Comparison of ENCODE assay signal across 17 cellular contexts in genomic region chr4:5143940-5144339, GRCh38.
"Had no signal": no experiment of that assay in that cellular context is flagged by ENCODE, and none has a peak within 500 bp of the region (broad histone marks: within the 10 kb centered on the region; RNA-seq: fewer than 3 reads in every experiment).

No MANE protein-coding gene starts in this region.

- H3K27me3 Mint-ChIP-seq: stimulated activated naive CD8-positive, alpha-beta T cell treated with anti-CD3 and anti-CD28 coated beads, Interleukin-15, amount 100 ng/mL, for 72 hours had no signal

- H3K4me1 ChIP-seq: left lung, testis, upper lobe of right lung had no signal

- H3K4me1 Mint-ChIP-seq: central memory CD8-positive, alpha-beta T cell; stimulated activated naive CD8-positive, alpha-beta T cell treated with anti-CD3 and anti-CD28 coated beads, Interleukin-15, amount 100 ng/mL, for 72 hours had no signal

- H3K27me3 ChIP-seq: left lung, right lobe of liver, testis, upper lobe of right lung had no signal

- ATAC-seq: activated naive CD4-positive, alpha-beta T cell treated with anti-CD3 and anti-CD28 coated beads, Interleukin-2, amount 50 U/mL, for 72 hours; left lung; right lobe of liver; stimulated activated naive CD8-positive, alpha-beta T cell treated with anti-CD3 and anti-CD28 coated beads, Interleukin-15, amount 100 ng/mL, for 72 hours; T-helper 17 cell; upper lobe of right lung had no signal

- H3K4me3 ChIP-seq: hepatocyte, left lung, right lobe of liver, testis, upper lobe of right lung had no signal

- H3K4me3 Mint-ChIP-seq: central memory CD8-positive, alpha-beta T cell; natural killer cell treated with Interleukin-12 subunit alpha and Interleukin-12 subunit beta and Interleukin-15 and Interleukin-18, amount 100 ng/mL, for 72 hours; stimulated activated naive CD8-positive, alpha-beta T cell treated with anti-CD3 and anti-CD28 coated beads, Interleukin-15, amount 100 ng/mL, for 72 hours; T-helper 17 cell had no signal

- H3K9me3 Mint-ChIP-seq: central memory CD8-positive, alpha-beta T cell; natural killer cell treated with Interleukin-12 subunit alpha and Interleukin-12 subunit beta and Interleukin-15 and Interleukin-18, amount 100 ng/mL, for 72 hours; stimulated activated naive CD8-positive, alpha-beta T cell treated with anti-CD3 and anti-CD28 coated beads, Interleukin-15, amount 100 ng/mL, for 72 hours had no signal

- H3K36me3 ChIP-seq: left lung, right lobe of liver, upper lobe of right lung, WERI-Rb-1 had no signal

- H3K27ac ChIP-seq: hepatocyte, left lung, right lobe of liver, testis, upper lobe of right lung, WERI-Rb-1 had no signal

- H3K36me3 Mint-ChIP-seq: activated naive CD4-positive, alpha-beta T cell treated with anti-CD3 and anti-CD28 coated beads, Interleukin-2, amount 50 U/mL, for 72 hours; natural killer cell treated with Interleukin-12 subunit alpha and Interleukin-12 subunit beta and Interleukin-15 and Interleukin-18, amount 100 ng/mL, for 72 hours had no signal

- H3K9me3 ChIP-seq: left lung, right lobe of liver, testis, upper lobe of right lung had no signal

- H3K27ac Mint-ChIP-seq: activated naive CD4-positive, alpha-beta T cell treated with anti-CD3 and anti-CD28 coated beads, Interleukin-2, amount 50 U/mL, for 72 hours; natural killer cell treated with Interleukin-12 subunit alpha and Interleukin-12 subunit beta and Interleukin-15 and Interleukin-18, amount 100 ng/mL, for 72 hours; T-helper 17 cell had no signal

- DNase-seq: activated CD4-positive, alpha-beta T cell treated with anti-CD3 and anti-CD28 coated beads, Interleukin-2, amount 50 U/mL, for 48 hours; activated gamma-delta T cell; activated T-cell treated with anti-CD3 and anti-CD28 coated beads, Interleukin-2, amount 50 U/mL, for 48 hours; cortex of kidney; effector CD4-positive, alpha-beta T cell; left lung; mesendoderm; right lobe of liver; stimulated activated naive CD8-positive, alpha-beta T cell treated with anti-CD3 and anti-CD28 coated beads, Interleukin-15, amount 100 ng/mL, for 72 hours; T-helper 17 cell; testis; upper lobe of right lung; WERI-Rb-1 had no signal
